20 cellular contexts compared by ENCODE assay signal in the genomic region with DNA sequence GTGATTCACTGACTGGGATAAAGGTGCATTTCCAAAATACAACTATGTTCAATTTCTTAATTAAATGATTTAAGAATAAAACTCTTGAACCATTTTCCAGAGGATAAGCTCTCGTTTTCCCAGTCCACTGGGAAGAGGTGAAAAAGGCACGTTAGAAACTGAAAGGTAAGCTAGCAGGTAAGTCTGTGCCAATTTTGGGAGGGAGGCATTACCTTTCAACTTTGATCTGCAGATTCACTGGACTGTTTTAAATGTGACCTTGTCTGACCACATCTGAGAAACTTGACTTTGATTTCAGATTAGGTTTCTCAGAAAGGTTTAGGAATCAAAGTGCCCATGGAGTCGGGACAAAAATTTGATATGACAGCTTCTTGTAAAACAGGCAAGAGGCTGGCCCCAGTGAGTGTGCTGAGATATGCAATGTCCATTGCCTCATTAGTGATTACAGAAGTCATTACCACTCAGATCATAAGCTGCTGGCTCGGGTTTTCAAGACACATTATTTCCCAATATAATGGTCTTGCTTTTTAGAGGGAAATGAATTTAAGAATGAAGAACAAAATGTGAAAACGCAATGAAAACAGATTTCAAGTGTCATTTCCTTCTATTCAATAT.
DNase-seq lines count a peak whose midpoint lies in the region; ATAC-seq, FAIRE-seq and TF ChIP-seq lines count a peak whose summit lies in the region.
"Had no signal": no experiment of that assay in that cellular context is flagged by ENCODE, and none has a peak within 500 bp of the region (broad histone marks: within the 10 kb centered on the region; RNA-seq: fewer than 3 reads in every experiment).

No MANE protein-coding gene starts in this region.

- no TSS peak for BruUV-seq in endothelial cell of umbilical vein (replicated peaks; lab: Mats Ljungman, UMichigan)

- no peak overlapping the region for H3K27ac ChIP-seq in endothelial cell of umbilical vein (ENCODE audit: insufficient read depth, low read depth, low read length)
- H3K27ac ChIP-seq in gastrocnemius medialis: peak overlapping the region; percentile 2 to 39 (median 20)
- H3K27ac ChIP-seq: BLaER1 had no signal

- no peaks in the 10 kb centered on the region for H3K79me2 ChIP-seq in endothelial cell of umbilical vein (ENCODE audit: control insufficient read depth, insufficient read depth, low read length)

- no peak for FAIRE-seq in endothelial cell of umbilical vein (lab: Jason Lieb, UNC)
- FAIRE-seq: GM12892, GM18507, H54 had no signal

- H3K9me1 ChIP-seq in endothelial cell of umbilical vein (replicated peaks; ENCODE audit: control insufficient read depth, extremely low read depth, insufficient read depth, low read length): no peaks in the 10 kb centered on the region

- TF ChIP-seq CTCF in endothelial cell of umbilical vein (IDR thresholded peaks at IDR 0.05; ENCODE audit: extremely low read depth in 1 of 2, insufficient read depth in 1 of 2, low read depth in 1 of 2, low read length in 2 of 2) (no peak), nephron (IDR thresholded peaks at IDR 0.05; ENCODE audit: unreplicated experiment in 3 of 3) (no peak), gastrocnemius medialis (IDR thresholded peaks at IDR 0.05 in 4 of 5, conservative IDR thresholded peaks at IDR 0.05 in 1 of 5) (no peak)

- DNase-seq in SW480 (ENCODE audit: low spot score) (peak; percentile 6), endothelial cell of umbilical vein (ENCODE audit: low read depth, low spot score) (peak; percentile 11), gastrocnemius medialis (no peak), activated gamma-delta T cell treated with Interleukin-2 at 50 U/mL for 16 hours (no peak)
- no peak for DNase-seq in stimulated activated naive CD4-positive, alpha-beta T cell (lab: John Stamatoyannopoulos, UW)
- no peak for DNase-seq in activated naive CD4-positive, alpha-beta T cell (lab: John Stamatoyannopoulos, UW)
- DNase-seq: 8988T; CD4-positive, alpha-beta memory T cell; DMS153; DMS79; GDM1; HCEC 1CT had no signal

- H3K27me3 Mint-ChIP-seq in nephron (ENCODE audit: low read depth): no peaks in the 10 kb centered on the region

- CTCF ChIA-PET in endothelial cell of umbilical vein (lab: Charles Lee): interaction anchor here (1.4 kb wide), 1 partner anchor 9 kb away, joined by 3 read pairs; no protein-coding TSS in a partner anchor

- H3K4me3 Mint-ChIP-seq in nephron: no peak overlapping the region
- H3K4me3 Mint-ChIP-seq: CD14-positive monocyte; CD4-positive, alpha-beta memory T cell; GM23338 had no signal

- intact Hi-C loops in endothelial cell of umbilical vein (cut with micrococcal nuclease): no loop called here
- intact Hi-C loops in gastrocnemius medialis (cut with DNase I; ENCODE audit: low total_unique reads): no loop called here

- in situ Hi-C loops in gastrocnemius medialis (cut with MboI; ENCODE audit: low sequenced_read_pairs in 4 of 4): no loop called here

- H3K4me2 ChIP-seq in endothelial cell of umbilical vein (ENCODE audit: insufficient read depth, low read length): no peak overlapping the region
- H3K4me2 ChIP-seq: BLaER1, GM23338 had no signal

- dilution Hi-C loops in endothelial cell of umbilical vein (cut with MboI; ENCODE audit: extremely low pct_ligation_motif_present, low sequenced_read_pairs): no loop called here

- H3K27me3 ChIP-seq in endothelial cell of umbilical vein (ENCODE audit: control insufficient read depth in 2 of 2, insufficient read depth in 2 of 2, low read length in 2 of 2): no peaks in the 10 kb centered on the region
- H3K27me3 ChIP-seq in gastrocnemius medialis: no peaks in the 10 kb centered on the region
- H3K27me3 ChIP-seq: BLaER1 had no signal

- no peaks in the 10 kb centered on the region for H3K9me3 ChIP-seq in endothelial cell of umbilical vein (replicated peaks; ENCODE audit: control insufficient read depth, insufficient read depth, low read length)
- no peaks in the 10 kb centered on the region for H3K9me3 ChIP-seq in gastrocnemius medialis
- H3K9me3 ChIP-seq: BLaER1 had no signal

- H3K4me1 ChIP-seq in endothelial cell of umbilical vein (ENCODE audit: control insufficient read depth, extremely low read depth, insufficient read depth, low read length) (no peaks in the 10 kb centered on the region), gastrocnemius medialis (peaks cover 0 to 6% of the 10 kb centered on the region in 2 donors)
- H3K4me1 ChIP-seq: BLaER1 had no signal

- H3K36me3 ChIP-seq in endothelial cell of umbilical vein (ENCODE audit: control insufficient read depth in 2 of 2, extremely low read depth in 1 of 2, insufficient read depth in 2 of 2, low read length in 2 of 2) (no peaks in the 10 kb centered on the region), gastrocnemius medialis (no peaks in the 10 kb centered on the region)
- H3K36me3 ChIP-seq: BLaER1 had no signal

- H3K4me3 ChIP-seq in endothelial cell of umbilical vein (replicated peaks in 1 of 3; ENCODE audit: insufficient read depth in 1 of 3, low read depth in 1 of 3, low read length in 3 of 3) (no peak overlapping the region), gastrocnemius medialis (no peak overlapping the region)
- H3K4me3 ChIP-seq: BLaER1, GM23338 had no signal

- H3K36me3 Mint-ChIP-seq in nephron (ENCODE audit: low read depth): peaks cover 52% of the 10 kb centered on the region
- H3K36me3 Mint-ChIP-seq: CD14-positive monocyte; CD4-positive, alpha-beta memory T cell had no signal

- H4K20me1 ChIP-seq in endothelial cell of umbilical vein (replicated peaks; ENCODE audit: control insufficient read depth, extremely low read depth, insufficient read depth, low read length): no peaks in the 10 kb centered on the region
- H4K20me1 ChIP-seq: BLaER1 had no signal

- POLR2A ChIA-PET in endothelial cell of umbilical vein (lab: Charles Lee): no interaction called here

- H3K9me3 Mint-ChIP-seq in nephron: no peaks in the 10 kb centered on the region
- H3K9me3 Mint-ChIP-seq: GM23338 had no signal

- peak in 1 of 2 donors; percentile 33 for ATAC-seq in gastrocnemius medialis
- ATAC-seq in GM19452 (IDR thresholded peaks at IDR 0.05; ENCODE audit: unreplicated experiment): no peak
- ATAC-seq: GM23338 had no signal

- no peak overlapping the region for H2AFZ ChIP-seq in endothelial cell of umbilical vein (ENCODE audit: low read depth, low read length)
- H2AFZ ChIP-seq: GM23338 had no signal

- TF ChIP-seq POLR2A in endothelial cell of umbilical vein (IDR thresholded peaks at IDR 0.05; ENCODE audit: low read depth, low read length) (no peak), gastrocnemius medialis (IDR thresholded peaks at IDR 0.05) (no peak)

- H3K9ac ChIP-seq in endothelial cell of umbilical vein (replicated peaks; ENCODE audit: extremely low read depth, insufficient read depth, low read length): no peak overlapping the region
- H3K9ac ChIP-seq: BLaER1 had no signal

- peaks cover 27% of the 10 kb centered on the region for H3K4me1 Mint-ChIP-seq in nephron
- H3K4me1 Mint-ChIP-seq: CD14-positive monocyte; CD4-positive, alpha-beta memory T cell had no signal

- H3K27ac Mint-ChIP-seq in nephron: peak overlapping the region in 2 of 3 experiments; percentile 54 to 69
- H3K27ac Mint-ChIP-seq: CD14-positive monocyte; CD4-positive, alpha-beta memory T cell; GM23338 had no signal

TF ChIP-seq in endothelial cell of umbilical vein, 7 proteins besides CTCF, POLR2A, EP300 and RAD21:
- no peak for TF ChIP-seq POLR2AphosphoS5 (IDR thresholded peaks at IDR 0.05; ENCODE audit: insufficient read depth, low read depth, low read length)
- TF ChIP-seq MYC (IDR thresholded peaks at IDR 0.05; ENCODE audit: low read depth, low read length): no peak
- no peak for TF ChIP-seq MAX (IDR thresholded peaks at IDR 0.05; ENCODE audit: insufficient read depth, insufficient read length)
- no peak for TF ChIP-seq FOS (IDR thresholded peaks at IDR 0.05; ENCODE audit: borderline replicate concordance, insufficient read depth, low read length)
- no peak for TF ChIP-seq EZH2 (IDR thresholded peaks at IDR 0.05; ENCODE audit: borderline replicate concordance, low read depth, low read length, severe bottlenecking)
- TF ChIP-seq GATA2 (IDR thresholded peaks at IDR 0.05; ENCODE audit: insufficient read depth, insufficient read length, low read depth, low read length): no peak
- TF ChIP-seq JUN (IDR thresholded peaks at IDR 0.05; ENCODE audit: borderline replicate concordance, insufficient read depth, insufficient read length, low read depth): no peak
TF ChIP-seq in endothelial cell of umbilical vein: peak in this region for 0.

Comparison
In these comparisons a context has a peak if more than half of its experiments do, and no peak if none do; other contexts are left out.
1. DNase-seq: peak in SW480 (single experiment) and endothelial cell of umbilical vein (single experiment); none in gastrocnemius medialis (0 of 2), stimulated activated naive CD4-positive, alpha-beta T cell (0 of 6), activated gamma-delta T cell treated with Interleukin-2 at 50 U/mL for 16 hours (single experiment) and activated naive CD4-positive, alpha-beta T cell (0 of 4).